ENCODE assay signal across 8 cellular contexts in the genomic region with DNA sequence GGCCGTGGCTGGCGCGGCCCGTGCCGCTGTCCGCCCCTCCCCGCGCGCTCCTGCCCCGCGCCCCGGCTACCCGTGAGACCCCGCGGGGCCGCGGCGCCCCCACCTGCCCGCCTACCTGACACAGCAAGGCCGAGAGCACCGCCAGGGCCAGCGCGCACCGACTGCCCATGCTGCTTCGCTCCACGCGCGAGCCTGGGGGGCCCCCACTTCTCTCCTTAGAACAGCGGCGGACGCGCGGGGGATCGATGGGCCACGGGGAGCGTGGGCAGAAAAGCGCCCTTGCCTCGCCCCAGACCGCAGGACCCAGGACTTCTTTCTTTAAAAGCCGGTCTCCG. TPM values are rescaled to one million over a fixed set of nuclear protein-coding genes. Genes with fewer than 3 reads are reported as not detected.
DNase-seq lines count a peak whose midpoint lies in the region; ATAC-seq and TF ChIP-seq lines count a peak whose summit lies in the region.

No MANE protein-coding gene starts in this region.

- TF ChIP-seq CTCF in AG04449 (IDR thresholded peaks at IDR 0.05; ENCODE audit: insufficient read depth, low read length, missing control alignments): no peak
- TF ChIP-seq CTCF in colonic mucosa (IDR thresholded peaks at IDR 0.05): no peak

- no peak for ATAC-seq in GM21390 (IDR thresholded peaks at IDR 0.05; ENCODE audit: unreplicated experiment)

- no peak overlapping the region for H3K9ac ChIP-seq in HUES48 (ENCODE audit: low read depth, low read length)
- peak overlapping the region; percentile 62 to 77 for H3K9ac ChIP-seq in colonic mucosa (ENCODE audit: low read depth in 2 of 2, low read length in 2 of 2)

- H3K27me3 ChIP-seq in HUES48 (ENCODE audit: control insufficient read depth, insufficient read depth, low read length): peaks cover 92% of the 10 kb centered on the region
- H3K27me3 ChIP-seq in colonic mucosa: peaks cover 55% of the 10 kb centered on the region
- peaks cover 46% of the 10 kb centered on the region for H3K27me3 ChIP-seq in muscle layer of duodenum (ENCODE audit: low read depth, low read length)

- H3K4me3 ChIP-seq in AG04449 (ENCODE audit: low read depth, low read length): peak overlapping the region; percentile 66
- H3K4me3 ChIP-seq in HUES48 (ENCODE audit: low read depth, low read length): peak overlapping the region; percentile 56
- peak overlapping the region; percentile 72 for H3K4me3 ChIP-seq in colonic mucosa
- H3K4me3 ChIP-seq in muscle layer of duodenum (ENCODE audit: low read depth in 1 of 2, low read length in 2 of 2): peak overlapping the region; percentile 74 to 89

- H3K27ac ChIP-seq in HUES48 (ENCODE audit: low read depth, low read length) (no peak overlapping the region), colonic mucosa (peak overlapping the region; percentile 70), muscle layer of duodenum (ENCODE audit: low read length) (no peak overlapping the region)

- DNase-seq in AG04449 (ENCODE audit: low read depth, low spot score) (no peak), colonic mucosa (peak; percentile 27), epidermal melanocyte (ENCODE audit: insufficient read length, low spot score) (no peak), NCI-H187 (lab: John Stamatoyannopoulos, UW) (no peak)
- DNase-seq in activated CD4-positive, alpha-beta T cell treated with anti-CD3 and anti-CD28 coated beads for 48 hours: no peak

- CTCF ChIA-PET in AG04449 (lab: Yijun Ruan, JAX): interaction anchor here (1.3 to 1.4 kb wide), 2 partner anchors 19 to 20 kb away, joined by 3 to 4 read pairs; no protein-coding TSS in a partner anchor

- H3K36me3 ChIP-seq in HUES48 (ENCODE audit: control insufficient read depth, insufficient read depth, low read length) (peaks cover 6% of the 10 kb centered on the region), colonic mucosa (no peaks in the 10 kb centered on the region), muscle layer of duodenum (ENCODE audit: control insufficient read depth in 1 of 2, insufficient read depth in 2 of 2, low read length in 2 of 2) (no peaks in the 10 kb centered on the region)

- POLR2A ChIA-PET in AG04449 (lab: Yijun Ruan, JAX): no interaction called here

- H3K4me1 ChIP-seq in HUES48 (ENCODE audit: control insufficient read depth, insufficient read depth, low read length): peaks cover 52% of the 10 kb centered on the region
- H3K4me1 ChIP-seq in colonic mucosa: peaks cover 7% of the 10 kb centered on the region
- H3K4me1 ChIP-seq in muscle layer of duodenum (ENCODE audit: control insufficient read depth in 1 of 2, insufficient read depth in 2 of 2, low read length in 2 of 2): peaks cover 10 to 36% of the 10 kb centered on the region in 2 donors

- intact Hi-C loops in colonic mucosa (cut with DNase I): no loop called here

- H3K9me3 ChIP-seq in HUES48 (ENCODE audit: control insufficient read depth, insufficient read depth, low read length): no peaks in the 10 kb centered on the region
- H3K9me3 ChIP-seq in colonic mucosa: no peaks in the 10 kb centered on the region
- no peaks in the 10 kb centered on the region for H3K9me3 ChIP-seq in muscle layer of duodenum (ENCODE audit: control insufficient read depth in 1 of 2, low read length in 2 of 2)

RNA-seq across cellular contexts. Expression of gene DLL1, which starts 0.9 kb away (rescaled TPM):
- total RNA-seq in colonic mucosa: 10 to 100 TPM; 16.1 to 26.8 TPM

RNA-seq across cellular contexts. Expression of gene FAM120B, which starts 16.6 kb away (rescaled TPM):
- 10 to 100 TPM; 25.1 to 28.5 TPM for total RNA-seq in colonic mucosa
